8 cellular contexts compared by ENCODE assay signal in genomic region chr2:177753682-177754475, GRCh38.
DNase-seq lines count a peak whose midpoint lies in the region; ATAC-seq, FAIRE-seq and TF ChIP-seq lines count a peak whose summit lies in the region.

No MANE protein-coding gene starts in this region.

- H3K4me3 Mint-ChIP-seq in activated naive CD4-positive, alpha-beta T cell treated with anti-CD3 and anti-CD28 coated beads for 36 hours, result no peak overlapping the region
- H3K4me3 Mint-ChIP-seq in mesothelial cell of epicardium, result peak overlapping the region; percentile 7

- TF ChIP-seq POLR2A in uterus (IDR thresholded peaks at IDR 0.05), result no peak

- ATAC-seq in GM21515 (IDR thresholded peaks at IDR 0.05; ENCODE audit: unreplicated experiment), result no peak
- no peak for ATAC-seq in HG03025 (IDR thresholded peaks at IDR 0.05; ENCODE audit: low FRiP score, unreplicated experiment)

- H3K27ac ChIP-seq in uterus, result peak overlapping the region; percentile 79 to 87

- no peaks in the 10 kb centered on the region for H3K9me3 Mint-ChIP-seq in activated naive CD4-positive, alpha-beta T cell treated with anti-CD3 and anti-CD28 coated beads for 36 hours
- H3K9me3 Mint-ChIP-seq in mesothelial cell of epicardium, result no peaks in the 10 kb centered on the region

- peak; percentile 98 for FAIRE-seq in endometrium (lab: Jason Lieb, UNC)

- peaks cover 5% of the 10 kb centered on the region for H3K27me3 Mint-ChIP-seq in activated naive CD4-positive, alpha-beta T cell treated with anti-CD3 and anti-CD28 coated beads for 36 hours (ENCODE audit: low read depth)
- H3K27me3 Mint-ChIP-seq in mesothelial cell of epicardium (ENCODE audit: low read depth), result no peaks in the 10 kb centered on the region

- intact Hi-C loops in activated naive CD4-positive, alpha-beta T cell treated with anti-CD3 and anti-CD28 coated beads for 36 hours (cut with micrococcal nuclease), result no loop called here
- intact Hi-C loops in uterus (cut with DNase I; ENCODE audit: low total_unique reads), result no loop called here

- H3K36me3 Mint-ChIP-seq in activated naive CD4-positive, alpha-beta T cell treated with anti-CD3 and anti-CD28 coated beads for 36 hours (ENCODE audit: low read depth), result no peaks in the 10 kb centered on the region
- no peaks in the 10 kb centered on the region for H3K36me3 Mint-ChIP-seq in mesothelial cell of epicardium

- H3K27me3 ChIP-seq in NT2/D1 (ENCODE audit: insufficient read depth, insufficient read length), result no peaks in the 10 kb centered on the region
- H3K27me3 ChIP-seq in uterus, result no peaks in the 10 kb centered on the region

- H3K4me1 Mint-ChIP-seq in activated naive CD4-positive, alpha-beta T cell treated with anti-CD3 and anti-CD28 coated beads for 36 hours (ENCODE audit: low read depth), result no peaks in the 10 kb centered on the region
- H3K4me1 Mint-ChIP-seq in mesothelial cell of epicardium, result peaks cover 89% of the 10 kb centered on the region

- DNase-seq in activated naive CD4-positive, alpha-beta T cell treated with anti-CD3 and anti-CD28 coated beads for 36 hours, result peak; percentile 29
- no peak for DNase-seq in activated naive CD4-positive, alpha-beta T cell (lab: John Stamatoyannopoulos, UW)
- DNase-seq in NT2/D1 (ENCODE audit: low read depth, low spot score) (peak; percentile 58), mesothelial cell of epicardium (ENCODE audit: low spot score in 2 of 2, unreplicated experiment in 2 of 2) (peak; percentile 49 to 63), uterus (peak; percentile 82 to 85)

- TF ChIP-seq CTCF in mesothelial cell of epicardium (IDR thresholded peaks at IDR 0.05; ENCODE audit: unreplicated experiment) (no peak), uterus (IDR thresholded peaks at IDR 0.05) (peak in 1 of 4 experiments; percentile 1)

- H3K27ac Mint-ChIP-seq in activated naive CD4-positive, alpha-beta T cell treated with anti-CD3 and anti-CD28 coated beads for 36 hours, result no peak overlapping the region
- H3K27ac Mint-ChIP-seq in mesothelial cell of epicardium, result peak overlapping the region; percentile 99

- H3K36me3 ChIP-seq in NT2/D1 (ENCODE audit: insufficient read depth, insufficient read length, low read length) (no peaks in the 10 kb centered on the region), uterus (no peaks in the 10 kb centered on the region)

- no peak overlapping the region for H3K9ac ChIP-seq in NT2/D1 (ENCODE audit: insufficient read length, low read depth)

- CTCF ChIA-PET in activated naive CD4-positive, alpha-beta T cell treated with anti-CD3 and anti-CD28 coated beads for 36 hours (lab: Charles Lee), result interaction anchor here (4.4 kb wide), 1 partner anchor 9 kb away, joined by 23 read pairs; no protein-coding TSS in a partner anchor

- no peak overlapping the region for H3K4me3 ChIP-seq in NT2/D1 (ENCODE audit: insufficient read length, low read depth)
- no peak overlapping the region for H3K4me3 ChIP-seq in uterus

- H3K4me1 ChIP-seq in NT2/D1 (ENCODE audit: insufficient read depth, insufficient read length) (peaks cover 5% of the 10 kb centered on the region), uterus (peaks cover 2 to 3% of the 10 kb centered on the region in 2 donors)

- H3K9me3 ChIP-seq in NT2/D1 (ENCODE audit: insufficient read depth, low read length) (no peaks in the 10 kb centered on the region), uterus (no peaks in the 10 kb centered on the region)

Comparison
In these comparisons a context has a peak if more than half of its experiments do, and no peak if none do; other contexts are left out.
1. DNase-seq: peak in activated naive CD4-positive, alpha-beta T cell treated with anti-CD3 and anti-CD28 coated beads for 36 hours (single experiment), NT2/D1 (single experiment), mesothelial cell of epicardium (2 of 2) and uterus (2 of 2); none in activated naive CD4-positive, alpha-beta T cell (0 of 4).